ENCODE assay signal across 2 cellular contexts in the genomic region with DNA sequence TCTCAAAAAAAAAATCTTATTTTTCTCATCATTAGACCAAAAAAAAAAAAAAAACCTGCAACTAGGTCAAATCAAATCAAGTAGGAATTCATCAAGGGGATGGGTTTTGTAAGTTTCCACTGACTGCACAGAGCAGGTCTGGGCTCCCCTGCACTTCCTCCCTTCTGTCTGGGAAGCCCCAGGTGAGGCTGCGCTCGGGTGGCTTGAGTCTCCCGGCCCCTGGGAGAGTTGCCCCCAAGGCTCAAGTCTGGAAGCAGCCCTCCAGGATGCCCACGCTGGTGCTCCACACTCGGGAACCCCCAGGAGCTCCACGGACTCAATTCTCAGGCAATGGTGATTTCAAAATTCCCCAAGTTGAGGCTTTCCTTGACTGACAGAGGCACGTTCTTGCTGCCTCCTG.
TF ChIP-seq lines count a peak whose summit lies in the region.

No MANE protein-coding gene starts in this region.

TF ChIP-seq in GM12891, 5 proteins besides CTCF, POLR2A, EP300 and RAD21:
- TF ChIP-seq PAX5 (IDR thresholded peaks at IDR 0.05; ENCODE audit: insufficient read depth, low read length, severe bottlenecking) (no peak), POLR2AphosphoS5 (IDR thresholded peaks at IDR 0.05; ENCODE audit: low read depth, low read length) (no peak), SPI1 (IDR thresholded peaks at IDR 0.05; ENCODE audit: low read depth, low read length) (peak; percentile 35)

TF ChIP-seq in GM12878, 131 proteins besides CTCF, POLR2A, EP300 and RAD21:
- TF ChIP-seq CEBPZ (IDR thresholded peaks at IDR 0.05; ENCODE audit: low read depth, low read length) (no peak), SPI1 (IDR thresholded peaks at IDR 0.05; ENCODE audit: borderline replicate concordance, insufficient read depth, low read depth, low read length) (peak; percentile 47; the same call in 1 of the 2 replicates)
